Comparison of ENCODE assay signal across 9 cellular contexts in the genomic region with DNA sequence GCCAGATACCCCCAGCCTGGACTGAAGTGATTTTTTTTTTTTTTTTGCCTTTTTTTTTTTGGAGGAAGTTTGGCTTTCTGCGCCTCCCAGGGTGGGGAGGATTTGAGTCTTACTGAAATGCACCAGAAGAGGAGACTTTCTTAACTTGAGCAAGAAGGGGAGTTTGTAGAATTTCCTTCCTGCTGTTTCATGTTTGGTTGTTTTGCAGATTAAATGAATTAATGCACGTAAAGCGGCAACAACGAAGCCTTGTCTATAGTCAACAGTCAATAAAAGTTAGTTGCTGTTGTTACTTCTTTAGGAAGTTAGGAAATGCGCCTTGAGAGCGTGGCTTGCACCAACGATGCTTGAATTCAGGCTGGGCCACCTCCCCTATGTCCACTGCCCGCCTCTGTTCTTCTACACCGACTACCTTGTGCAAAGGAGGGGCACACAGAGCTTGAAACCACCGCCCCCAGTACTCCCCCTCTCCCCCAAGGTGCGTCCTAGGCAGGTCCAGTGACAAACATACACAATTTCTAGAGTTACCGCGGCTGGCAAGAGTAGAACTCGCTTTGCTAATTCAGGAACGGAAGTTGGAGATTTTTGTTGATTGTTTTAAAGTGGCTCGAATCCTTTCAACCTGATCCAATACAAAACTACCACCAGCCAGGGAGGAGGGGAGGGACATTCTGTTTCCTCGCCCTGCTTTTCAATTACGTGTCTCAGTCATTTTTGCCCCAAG. TPM values are rescaled to one million over a fixed set of nuclear protein-coding genes. Genes with fewer than 3 reads are reported as not detected.
DNase-seq lines count a peak whose midpoint lies in the region; ATAC-seq and TF ChIP-seq lines count a peak whose summit lies in the region.
"Had no signal": no experiment of that assay in that cellular context is flagged by ENCODE, and none has a peak within 500 bp of the region (broad histone marks: within the 10 kb centered on the region; RNA-seq: fewer than 3 reads in every experiment).

No MANE protein-coding gene starts in this region.

- H3K4me3 Mint-ChIP-seq in T-helper 2 cell treated with Interferon-gamma antibody and Interleukin-4, amounts not matched to agents 5 μg/mL and 100 μg/mL, for 36 hours, result peak overlapping the region; percentile 1

- H3K9me3 Mint-ChIP-seq in T-helper 2 cell treated with Interferon-gamma antibody and Interleukin-4, amounts not matched to agents 5 μg/mL and 100 μg/mL, for 36 hours, result no peaks in the 10 kb centered on the region

- H3K4me1 Mint-ChIP-seq in T-helper 2 cell treated with Interferon-gamma antibody and Interleukin-4, amounts not matched to agents 5 μg/mL and 100 μg/mL, for 36 hours (ENCODE audit: low read depth), result peaks cover 12% of the 10 kb centered on the region

- peaks cover 71% of the 10 kb centered on the region for H3K27me3 Mint-ChIP-seq in T-helper 2 cell treated with Interferon-gamma antibody and Interleukin-4, amounts not matched to agents 5 μg/mL and 100 μg/mL, for 36 hours (ENCODE audit: low read depth)

- no peak for DNase-seq in T-helper 2 cell treated with Interferon-gamma antibody and Interleukin-4, amounts not matched to agents 5 μg/mL and 100 μg/mL, for 36 hours (ENCODE audit: low spot score)
- DNase-seq in T-helper 2 cell (no peak), SKM-1 treated with dmso at 0.1 percent for 144 hours (lab: John Stamatoyannopoulos, UW; ENCODE audit: unreplicated experiment) (peak; percentile 33), epithelial cell of proximal tubule (ENCODE audit: low read depth) (no peak), retina (peak; percentile 51), NCI-H1436 treated with DMSO at 0.1 percent for 48 hours (lab: John Stamatoyannopoulos, UW) (no peak), KG1 (lab: John Stamatoyannopoulos, UW) (no peak)
- DNase-seq: kidney glomerular epithelial cell had no signal

- ATAC-seq in HG03039 (IDR thresholded peaks at IDR 0.05; ENCODE audit: unreplicated experiment), result no peak

- no peak overlapping the region for H3K27ac Mint-ChIP-seq in T-helper 2 cell treated with Interferon-gamma antibody and Interleukin-4, amounts not matched to agents 5 μg/mL and 100 μg/mL, for 36 hours

- H3K36me3 Mint-ChIP-seq in T-helper 2 cell treated with Interferon-gamma antibody and Interleukin-4, amounts not matched to agents 5 μg/mL and 100 μg/mL, for 36 hours (ENCODE audit: low read depth), result no peaks in the 10 kb centered on the region

- peak overlapping the region; percentile 45 for H3K4me3 ChIP-seq in epithelial cell of proximal tubule (ENCODE audit: low read depth, low read length)

- no peak for TF ChIP-seq CTCF in epithelial cell of proximal tubule (conservative IDR thresholded peaks at IDR 0.05; ENCODE audit: low read depth, low read length)

RNA-seq across cellular contexts. Expression of a gene that starts 0.8 kb away (rescaled TPM):
- 0.80 and 1.5 TPM in 2 replicates for total RNA-seq in epithelial cell of proximal tubule

RNA-seq across cellular contexts. Expression of a gene that starts 33.3 kb away (rescaled TPM):
- 64.0 and 116 TPM in 2 replicates for total RNA-seq in epithelial cell of proximal tubule

Comparison
In these comparisons a context has a peak if more than half of its experiments do, and no peak if none do; other contexts are left out.
1. DNase-seq: peak in SKM-1 treated with dmso at 0.1 percent for 144 hours (single experiment) and retina (single experiment); none in T-helper 2 cell treated with Interferon-gamma antibody and Interleukin-4, amounts not matched to agents 5 μg/mL and 100 μg/mL, for 36 hours (single experiment), T-helper 2 cell (0 of 5), epithelial cell of proximal tubule (single experiment), NCI-H1436 treated with DMSO at 0.1 percent for 48 hours (single experiment) and KG1 (single experiment).